In the genomic region with DNA sequence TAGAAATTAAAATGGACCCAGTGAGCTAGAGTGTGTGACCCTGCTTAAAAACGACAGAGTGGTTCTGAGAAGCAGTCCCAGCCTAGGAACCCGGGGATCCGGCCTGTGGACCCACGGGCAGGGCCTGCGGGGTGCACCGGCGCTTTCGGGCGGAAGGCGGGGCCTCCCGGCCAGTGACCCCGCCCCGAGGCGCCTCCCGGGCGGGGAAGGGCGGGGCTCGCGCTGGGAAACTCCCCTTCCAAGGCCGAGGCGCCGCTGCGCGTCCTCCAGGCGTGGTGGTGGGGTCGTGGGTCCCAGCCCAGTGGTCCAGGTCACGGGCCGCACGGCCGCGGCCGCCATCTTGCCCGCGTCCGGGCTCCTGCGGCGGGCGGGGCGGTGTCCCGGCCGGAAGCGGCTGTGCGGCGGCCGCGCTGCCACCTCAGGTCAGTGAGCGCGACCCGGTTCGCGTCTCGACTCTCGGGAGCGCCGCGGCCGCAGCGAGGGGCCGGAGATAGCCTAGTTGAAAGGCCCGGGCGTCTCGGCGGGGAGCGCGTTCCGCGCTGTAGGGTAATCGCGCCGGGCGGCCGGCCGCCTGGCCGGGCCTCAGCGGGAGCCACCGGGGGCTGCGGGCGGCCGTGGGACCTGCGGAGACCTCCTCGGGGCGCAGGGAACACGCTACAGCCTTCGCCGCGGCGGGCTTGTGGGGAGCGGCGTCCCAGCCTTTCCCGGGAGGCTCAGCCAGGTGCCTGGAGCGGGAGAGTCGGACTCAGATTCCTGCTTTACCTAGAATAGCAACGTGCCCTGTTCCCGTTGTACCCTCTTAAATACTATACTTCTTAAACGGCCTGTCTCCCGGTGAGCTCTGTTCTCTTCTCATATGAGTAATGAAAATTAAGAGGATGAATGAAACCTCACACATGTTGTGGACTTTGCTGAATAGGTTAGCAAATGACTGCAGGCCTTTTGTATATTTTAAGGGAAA, we compare ENCODE assay signal across 1 cellular context.
TF ChIP-seq lines count a peak whose summit lies in the region.

TSS of gene MIOS (plus strand) at position 234 of the 961 bp plus-strand sequence. CDS start 5,592 bp downstream, outside the sequence.

TF ChIP-seq in K562, 482 proteins besides CTCF, POLR2A, EP300 and RAD21 (continued from another document and continues in another):
- peak; percentile 73 for TF ChIP-seq MAX (CRISPR knock-in tag; IDR thresholded peaks at IDR 0.05)
- TF ChIP-seq, protein P1, sequence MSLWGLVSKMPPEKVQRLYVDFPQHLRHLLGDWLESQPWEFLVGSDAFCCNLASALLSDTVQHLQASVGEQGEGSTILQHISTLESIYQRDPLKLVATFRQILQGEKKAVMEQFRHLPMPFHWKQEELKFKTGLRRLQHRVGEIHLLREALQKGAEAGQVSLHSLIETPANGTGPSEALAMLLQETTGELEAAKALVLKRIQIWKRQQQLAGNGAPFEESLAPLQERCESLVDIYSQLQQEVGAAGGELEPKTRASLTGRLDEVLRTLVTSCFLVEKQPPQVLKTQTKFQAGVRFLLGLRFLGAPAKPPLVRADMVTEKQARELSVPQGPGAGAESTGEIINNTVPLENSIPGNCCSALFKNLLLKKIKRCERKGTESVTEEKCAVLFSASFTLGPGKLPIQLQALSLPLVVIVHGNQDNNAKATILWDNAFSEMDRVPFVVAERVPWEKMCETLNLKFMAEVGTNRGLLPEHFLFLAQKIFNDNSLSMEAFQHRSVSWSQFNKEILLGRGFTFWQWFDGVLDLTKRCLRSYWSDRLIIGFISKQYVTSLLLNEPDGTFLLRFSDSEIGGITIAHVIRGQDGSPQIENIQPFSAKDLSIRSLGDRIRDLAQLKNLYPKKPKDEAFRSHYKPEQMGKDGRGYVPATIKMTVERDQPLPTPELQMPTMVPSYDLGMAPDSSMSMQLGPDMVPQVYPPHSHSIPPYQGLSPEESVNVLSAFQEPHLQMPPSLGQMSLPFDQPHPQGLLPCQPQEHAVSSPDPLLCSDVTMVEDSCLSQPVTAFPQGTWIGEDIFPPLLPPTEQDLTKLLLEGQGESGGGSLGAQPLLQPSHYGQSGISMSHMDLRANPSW (CRISPR knock-in tag; IDR thresholded peaks at IDR 0.05): 0 out of 2 replicates have a peak, but pooled peaks have one; percentile 44
- TF ChIP-seq, protein P2, sequence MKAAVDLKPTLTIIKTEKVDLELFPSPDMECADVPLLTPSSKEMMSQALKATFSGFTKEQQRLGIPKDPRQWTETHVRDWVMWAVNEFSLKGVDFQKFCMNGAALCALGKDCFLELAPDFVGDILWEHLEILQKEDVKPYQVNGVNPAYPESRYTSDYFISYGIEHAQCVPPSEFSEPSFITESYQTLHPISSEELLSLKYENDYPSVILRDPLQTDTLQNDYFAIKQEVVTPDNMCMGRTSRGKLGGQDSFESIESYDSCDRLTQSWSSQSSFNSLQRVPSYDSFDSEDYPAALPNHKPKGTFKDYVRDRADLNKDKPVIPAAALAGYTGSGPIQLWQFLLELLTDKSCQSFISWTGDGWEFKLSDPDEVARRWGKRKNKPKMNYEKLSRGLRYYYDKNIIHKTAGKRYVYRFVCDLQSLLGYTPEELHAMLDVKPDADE (conservative IDR thresholded peaks at IDR 0.05; ENCODE audit: control insufficient read depth, low read depth, low read length): peak; percentile 90
- TF ChIP-seq POLR2AphosphoS5 (IDR thresholded peaks at IDR 0.05; ENCODE audit: control insufficient read depth, insufficient read depth, low read depth, low read length): peak; percentile 67
- peak; percentile 53 for TF ChIP-seq KDM5B (IDR thresholded peaks at IDR 0.05; ENCODE audit: insufficient replicate concordance, low read depth, low read length)
- peak; percentile 93 for TF ChIP-seq CXXC5 (CRISPR knock-in tag; IDR thresholded peaks at IDR 0.05)
- peak; percentile 57 to 66; a peak in 3 of 4 replicates for TF ChIP-seq NRF1 (conservative IDR thresholded peaks at IDR 0.05 in 1 of 2, IDR thresholded peaks at IDR 0.05 in 1 of 2)
- TF ChIP-seq POLR2H (tag; IDR thresholded peaks at IDR 0.05; ENCODE audit: low read depth): peak; percentile 33; the same call in 1 of the 2 replicates
- TF ChIP-seq BHLHE40 (IDR thresholded peaks at IDR 0.05; ENCODE audit: low read length): peak; percentile 90
- TF ChIP-seq L3MBTL2 (IDR thresholded peaks at IDR 0.05): peak; percentile 76
- TF ChIP-seq GABPA (tag; conservative IDR thresholded peaks at IDR 0.05; ENCODE audit: low read depth): peak; percentile 88
- TF ChIP-seq RBM25 (IDR thresholded peaks at IDR 0.05; ENCODE audit: low read depth, low read length, severe bottlenecking): peak; percentile 17
- peak; percentile 55; the same call in 1 of the 2 replicates for TF ChIP-seq GMEB1 (CRISPR knock-in tag; IDR thresholded peaks at IDR 0.05)
- TF ChIP-seq, protein P3, sequence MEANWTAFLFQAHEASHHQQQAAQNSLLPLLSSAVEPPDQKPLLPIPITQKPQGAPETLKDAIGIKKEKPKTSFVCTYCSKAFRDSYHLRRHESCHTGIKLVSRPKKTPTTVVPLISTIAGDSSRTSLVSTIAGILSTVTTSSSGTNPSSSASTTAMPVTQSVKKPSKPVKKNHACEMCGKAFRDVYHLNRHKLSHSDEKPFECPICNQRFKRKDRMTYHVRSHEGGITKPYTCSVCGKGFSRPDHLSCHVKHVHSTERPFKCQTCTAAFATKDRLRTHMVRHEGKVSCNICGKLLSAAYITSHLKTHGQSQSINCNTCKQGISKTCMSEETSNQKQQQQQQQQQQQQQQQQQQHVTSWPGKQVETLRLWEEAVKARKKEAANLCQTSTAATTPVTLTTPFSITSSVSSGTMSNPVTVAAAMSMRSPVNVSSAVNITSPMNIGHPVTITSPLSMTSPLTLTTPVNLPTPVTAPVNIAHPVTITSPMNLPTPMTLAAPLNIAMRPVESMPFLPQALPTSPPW (CRISPR knock-in tag; IDR thresholded peaks at IDR 0.05): peak; percentile 82
- no peak for TF ChIP-seq ASH1L (IDR thresholded peaks at IDR 0.05; ENCODE audit: borderline replicate concordance, low read depth, partially characterized antibody)
- peak; percentile 86 to 90 for TF ChIP-seq NONO (IDR thresholded peaks at IDR 0.05; ENCODE audit: low read depth in 2 of 2, low read length in 1 of 2)
- 0 out of 2 replicates have a peak, but pooled peaks have one; percentile 39 for TF ChIP-seq ZNF431 (CRISPR knock-in tag; IDR thresholded peaks at IDR 0.05)
- no peak for TF ChIP-seq ZFP30 (CRISPR knock-in tag; IDR thresholded peaks at IDR 0.05; ENCODE audit: borderline replicate concordance)
- peak; percentile 75 for TF ChIP-seq SIN3B (IDR thresholded peaks at IDR 0.05; ENCODE audit: low read depth)
- TF ChIP-seq U2AF1 (optimal IDR thresholded peaks at IDR 0.05; ENCODE audit: low read depth, low read length): peak; percentile 35
- peak; percentile 62 for TF ChIP-seq CREB3L1 (IDR thresholded peaks at IDR 0.05; ENCODE audit: borderline replicate concordance, low read depth)
- TF ChIP-seq CBX1 (IDR thresholded peaks at IDR 0.05; ENCODE audit: low read depth): peak; percentile 81; the same call in 1 of the 2 replicates
- TF ChIP-seq ELF1 (tag; IDR thresholded peaks at IDR 0.05): peak; percentile 71
- no peak for TF ChIP-seq ARID1B (IDR thresholded peaks at IDR 0.05)
- peak; percentile 71; the same call in 1 of the 2 replicates for TF ChIP-seq HMGXB4 (CRISPR knock-in tag; IDR thresholded peaks at IDR 0.05)
- TF ChIP-seq KLF13 (tag; IDR thresholded peaks at IDR 0.05; ENCODE audit: borderline replicate concordance, low read depth): 0 out of 2 replicates have a peak, but pooled peaks have one; percentile 35
- TF ChIP-seq, protein P4, sequence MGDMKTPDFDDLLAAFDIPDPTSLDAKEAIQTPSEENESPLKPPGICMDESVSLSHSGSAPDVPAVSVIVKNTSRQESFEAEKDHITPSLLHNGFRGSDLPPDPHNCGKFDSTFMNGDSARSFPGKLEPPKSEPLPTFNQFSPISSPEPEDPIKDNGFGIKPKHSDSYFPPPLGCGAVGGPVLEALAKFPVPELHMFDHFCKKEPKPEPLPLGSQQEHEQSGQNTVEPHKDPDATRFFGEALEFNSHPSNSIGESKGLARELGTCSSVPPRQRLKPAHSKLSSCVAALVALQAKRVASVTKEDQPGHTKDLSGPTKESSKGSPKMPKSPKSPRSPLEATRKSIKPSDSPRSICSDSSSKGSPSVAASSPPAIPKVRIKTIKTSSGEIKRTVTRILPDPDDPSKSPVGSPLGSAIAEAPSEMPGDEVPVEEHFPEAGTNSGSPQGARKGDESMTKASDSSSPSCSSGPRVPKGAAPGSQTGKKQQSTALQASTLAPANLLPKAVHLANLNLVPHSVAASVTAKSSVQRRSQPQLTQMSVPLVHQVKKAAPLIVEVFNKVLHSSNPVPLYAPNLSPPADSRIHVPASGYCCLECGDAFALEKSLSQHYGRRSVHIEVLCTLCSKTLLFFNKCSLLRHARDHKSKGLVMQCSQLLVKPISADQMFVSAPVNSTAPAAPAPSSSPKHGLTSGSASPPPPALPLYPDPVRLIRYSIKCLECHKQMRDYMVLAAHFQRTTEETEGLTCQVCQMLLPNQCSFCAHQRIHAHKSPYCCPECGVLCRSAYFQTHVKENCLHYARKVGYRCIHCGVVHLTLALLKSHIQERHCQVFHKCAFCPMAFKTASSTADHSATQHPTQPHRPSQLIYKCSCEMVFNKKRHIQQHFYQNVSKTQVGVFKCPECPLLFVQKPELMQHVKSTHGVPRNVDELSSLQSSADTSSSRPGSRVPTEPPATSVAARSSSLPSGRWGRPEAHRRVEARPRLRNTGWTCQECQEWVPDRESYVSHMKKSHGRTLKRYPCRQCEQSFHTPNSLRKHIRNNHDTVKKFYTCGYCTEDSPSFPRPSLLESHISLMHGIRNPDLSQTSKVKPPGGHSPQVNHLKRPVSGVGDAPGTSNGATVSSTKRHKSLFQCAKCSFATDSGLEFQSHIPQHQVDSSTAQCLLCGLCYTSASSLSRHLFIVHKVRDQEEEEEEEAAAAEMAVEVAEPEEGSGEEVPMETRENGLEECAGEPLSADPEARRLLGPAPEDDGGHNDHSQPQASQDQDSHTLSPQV (IDR thresholded peaks at IDR 0.05): peak; percentile 48; the same call in 1 of the 2 replicates
- TF ChIP-seq MYNN (IDR thresholded peaks at IDR 0.05): no peak
- TF ChIP-seq MYNN (CRISPR knock-in tag; IDR thresholded peaks at IDR 0.05): no peak
- TF ChIP-seq ERF (CRISPR knock-in tag; IDR thresholded peaks at IDR 0.05): peak; percentile 51; the same call in 1 of the 2 replicates
- peak; percentile 80 for TF ChIP-seq TARDBP (IDR thresholded peaks at IDR 0.05)
- TF ChIP-seq SP2 (IDR thresholded peaks at IDR 0.05; ENCODE audit: extremely low read depth, low read depth, low read length, poor library complexity, severe bottlenecking): no peak
- peak; percentile 77 for TF ChIP-seq SAFB (IDR thresholded peaks at IDR 0.05; ENCODE audit: borderline replicate concordance, low read depth, low read length)
- TF ChIP-seq E2F3 (CRISPR knock-in tag; IDR thresholded peaks at IDR 0.05): no peak
- TF ChIP-seq CREBBP (IDR thresholded peaks at IDR 0.05; ENCODE audit: low read depth, low read length): no peak
- TF ChIP-seq ILF3 (IDR thresholded peaks at IDR 0.05; ENCODE audit: borderline replicate concordance): 0 out of 2 replicates have a peak, but pooled peaks have one; percentile 33
- peak; percentile 77 for TF ChIP-seq TBP (optimal IDR thresholded peaks at IDR 0.05; ENCODE audit: low read depth, low read length)
- peak; percentile 77 for TF ChIP-seq ATF7 (IDR thresholded peaks at IDR 0.05)
- TF ChIP-seq, protein P5, sequence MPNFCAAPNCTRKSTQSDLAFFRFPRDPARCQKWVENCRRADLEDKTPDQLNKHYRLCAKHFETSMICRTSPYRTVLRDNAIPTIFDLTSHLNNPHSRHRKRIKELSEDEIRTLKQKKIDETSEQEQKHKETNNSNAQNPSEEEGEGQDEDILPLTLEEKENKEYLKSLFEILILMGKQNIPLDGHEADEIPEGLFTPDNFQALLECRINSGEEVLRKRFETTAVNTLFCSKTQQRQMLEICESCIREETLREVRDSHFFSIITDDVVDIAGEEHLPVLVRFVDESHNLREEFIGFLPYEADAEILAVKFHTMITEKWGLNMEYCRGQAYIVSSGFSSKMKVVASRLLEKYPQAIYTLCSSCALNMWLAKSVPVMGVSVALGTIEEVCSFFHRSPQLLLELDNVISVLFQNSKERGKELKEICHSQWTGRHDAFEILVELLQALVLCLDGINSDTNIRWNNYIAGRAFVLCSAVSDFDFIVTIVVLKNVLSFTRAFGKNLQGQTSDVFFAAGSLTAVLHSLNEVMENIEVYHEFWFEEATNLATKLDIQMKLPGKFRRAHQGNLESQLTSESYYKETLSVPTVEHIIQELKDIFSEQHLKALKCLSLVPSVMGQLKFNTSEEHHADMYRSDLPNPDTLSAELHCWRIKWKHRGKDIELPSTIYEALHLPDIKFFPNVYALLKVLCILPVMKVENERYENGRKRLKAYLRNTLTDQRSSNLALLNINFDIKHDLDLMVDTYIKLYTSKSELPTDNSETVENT (CRISPR knock-in tag; IDR thresholded peaks at IDR 0.05): no peak; the same call in 1 of the 2 replicates
